In the genomic region with DNA sequence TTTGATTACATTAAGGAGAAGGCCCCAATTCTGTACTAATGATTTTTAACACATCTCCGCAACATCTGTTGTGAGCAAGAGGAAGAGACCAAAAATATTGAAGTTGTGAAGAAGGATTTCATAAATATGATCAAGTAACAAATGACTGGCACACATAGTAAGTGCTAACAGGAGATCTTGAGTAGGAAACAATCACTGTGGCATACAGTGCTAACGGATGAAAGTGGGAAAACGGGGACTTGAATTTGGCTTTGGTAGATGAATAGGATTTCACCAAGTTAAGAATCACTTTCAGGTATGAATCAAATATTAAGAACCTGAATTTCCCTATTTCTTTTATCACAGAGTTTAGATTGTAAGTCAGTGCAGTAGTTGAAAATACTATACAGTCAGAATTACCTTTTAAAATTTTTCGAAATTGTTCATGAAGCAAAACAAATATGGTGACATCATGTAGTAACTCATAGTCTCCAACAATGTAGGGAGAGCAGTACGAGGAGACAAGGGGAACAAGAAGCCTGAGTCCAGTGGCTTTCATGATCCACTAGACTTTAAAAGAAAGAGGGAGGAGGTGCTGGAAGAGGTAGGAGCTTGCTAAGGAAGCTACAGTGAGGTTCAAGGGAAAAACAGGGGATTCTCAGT, we compare ENCODE assay signal across 1 cellular context.
TF ChIP-seq lines count a peak whose summit lies in the region.

No MANE protein-coding gene starts in this region.

TF ChIP-seq in H1, 55 proteins besides CTCF, POLR2A, EP300 and RAD21:
- TF ChIP-seq FOSL1 (IDR thresholded peaks at IDR 0.05; ENCODE audit: insufficient read depth, low read depth, low read length): no peak
- no peak for TF ChIP-seq SAP30 (IDR thresholded peaks at IDR 0.05; ENCODE audit: insufficient read depth, insufficient replicate concordance, low read length)
- no peak for TF ChIP-seq SIN3A (conservative IDR thresholded peaks at IDR 0.05 in 1 of 2, IDR thresholded peaks at IDR 0.05 in 1 of 2; ENCODE audit: low read depth in 1 of 2, low read length in 2 of 2)
- TF ChIP-seq EGR1 (IDR thresholded peaks at IDR 0.05; ENCODE audit: borderline replicate concordance, low read depth, low read length): no peak
- no peak for TF ChIP-seq TAF1 (IDR thresholded peaks at IDR 0.05; ENCODE audit: low read depth, low read length)
- TF ChIP-seq ZNF274 (IDR thresholded peaks at IDR 0.05; ENCODE audit: borderline replicate concordance, extremely low read depth, low read length): no peak
- TF ChIP-seq CHD2 (IDR thresholded peaks at IDR 0.05; ENCODE audit: low read length): no peak
- no peak for TF ChIP-seq CEBPB (IDR thresholded peaks at IDR 0.05; ENCODE audit: low read depth, low read length)
